ENCODE assay signal across 8 cellular contexts in genomic region chr15:100919481-100920405, GRCh38. TPM values are rescaled to one million over a fixed set of nuclear protein-coding genes. Genes with fewer than 3 reads are reported as not detected.
DNase-seq lines count a peak whose midpoint lies in the region; ATAC-seq and TF ChIP-seq lines count a peak whose summit lies in the region.

No MANE protein-coding gene starts in this region.

- H3K9me3 Mint-ChIP-seq in Caco-2 (ENCODE audit: unreplicated experiment) (no peaks in the 10 kb centered on the region), H9 (no peaks in the 10 kb centered on the region; a peak in 1 of 5 replicates)

- no peak overlapping the region for H3K4ac ChIP-seq in H9 (ENCODE audit: low read depth, low read length)

- no peaks in the 10 kb centered on the region for H3K36me3 Mint-ChIP-seq in Caco-2 (ENCODE audit: insufficient read depth, unreplicated experiment)
- no peaks in the 10 kb centered on the region; a peak in 1 of 7 replicates for H3K36me3 Mint-ChIP-seq in H9 (ENCODE audit: insufficient read depth in 1 of 3, low read depth in 3 of 3)

- no peak overlapping the region for H4K5ac ChIP-seq in H9 (ENCODE audit: insufficient read length, low read depth, low read length)

- no peak overlapping the region for H2AK5ac ChIP-seq in H9 (ENCODE audit: insufficient read length, low read length)

- no peaks in the 10 kb centered on the region for H3K27me3 ChIP-seq in Caco-2 (replicated peaks; ENCODE audit: control insufficient read depth, insufficient read depth, low read length)
- peaks cover 28% of the 10 kb centered on the region for H3K27me3 ChIP-seq in H9 (ENCODE audit: insufficient read depth, low read length)
- peaks cover 81% of the 10 kb centered on the region for H3K27me3 ChIP-seq in neural cell (ENCODE audit: insufficient read depth, low read depth, low read length)

- H3K4me3 Mint-ChIP-seq in Caco-2 (ENCODE audit: unreplicated experiment) (peak overlapping the region; percentile 74), H9 (peak overlapping the region; percentile 58 to 71)

- H3K9me2 ChIP-seq in neural cell (ENCODE audit: insufficient read depth, low read length) = no peaks in the 10 kb centered on the region

- H2BK5ac ChIP-seq in H9 (ENCODE audit: insufficient read length, low read length) = no peak overlapping the region

- DNase-seq in Caco-2 = peak in 1 of 2 experiments; percentile 43
- DNase-seq in H9 = no peak
- peak; percentile 44 for DNase-seq in epithelial cell of esophagus (ENCODE audit: low read depth)
- DNase-seq in DMS114 treated with DMSO at 0.1 percent for 48 hours (lab: John Stamatoyannopoulos, UW; ENCODE audit: unreplicated experiment) = no peak

- H3K4me3 ChIP-seq in Caco-2 (ENCODE audit: low read depth, low read length) (peak overlapping the region; percentile 83), epithelial cell of esophagus (ENCODE audit: low read length) (peak overlapping the region; percentile 61), neural cell (ENCODE audit: low read length) (peak overlapping the region; percentile 55)

- H3K27ac ChIP-seq in H9 (ENCODE audit: insufficient read length, low read depth, low read length) (no peak overlapping the region), neural cell (ENCODE audit: low read length) (no peak overlapping the region)

- CTCF ChIA-PET in Caco-2 (lab: Charles Lee) = interaction anchor here (0.7 to 1.7 kb wide), 4 partner anchors 9 to 88 kb away, joined by 3 to 11 read pairs (median 4); no protein-coding TSS in a partner anchor

- peaks cover 13% of the 10 kb centered on the region for H3K23me2 ChIP-seq in H9 (ENCODE audit: insufficient read length, low read depth, low read length, poor library complexity, severe bottlenecking)

- H3K27ac Mint-ChIP-seq in Caco-2 (ENCODE audit: unreplicated experiment) = no peak overlapping the region
- H3K27ac Mint-ChIP-seq in H9 = no peak overlapping the region

- no peak overlapping the region for H2BK120ac ChIP-seq in H9 (ENCODE audit: low read depth, low read length, poor library complexity, severe bottlenecking)

- no peak overlapping the region for H3K18ac ChIP-seq in H9 (ENCODE audit: insufficient read length, low read depth, low read length)

- no CpG with 5 or more reads among the region's 80 CpGs for WGBS in H9 (ENCODE audit: extremely low coverage, insufficient read length, low lambda C conversion rate)

- H3K9me3 ChIP-seq in Caco-2 (no peaks in the 10 kb centered on the region), H9 (ENCODE audit: control insufficient read depth, low read depth, low read length) (no peaks in the 10 kb centered on the region), neural cell (ENCODE audit: low read length) (no peaks in the 10 kb centered on the region)

- H4K91ac ChIP-seq in H9 (ENCODE audit: insufficient read length, low read depth, low read length) = no peak overlapping the region

- no peaks in the 10 kb centered on the region for H3F3A ChIP-seq in neural cell (ENCODE audit: insufficient read depth, low read length, poor library complexity, severe bottlenecking)

- no peak overlapping the region for H3T11ph ChIP-seq in H9 (ENCODE audit: low read length)

- intact Hi-C loops in Caco-2 (cut with micrococcal nuclease; ENCODE audit: unreplicated experiment) = loop anchor here (5.0 kb wide), 2 partner anchors 292 to 338 kb away; no protein-coding TSS in a partner anchor

- no peaks in the 10 kb centered on the region for H3K27me3 Mint-ChIP-seq in Caco-2 (ENCODE audit: insufficient read depth, unreplicated experiment)
- H3K27me3 Mint-ChIP-seq in H9 (ENCODE audit: low read depth) = peaks cover 79% of the 10 kb centered on the region

- BruUV-seq in Caco-2 (replicated peaks; lab: Mats Ljungman, UMichigan) = no TSS peak

- TF ChIP-seq EP300 in neural cell (conservative IDR thresholded peaks at IDR 0.05; ENCODE audit: poor library complexity, severe bottlenecking) = no peak

- H2BK20ac ChIP-seq in H9 (ENCODE audit: low read depth, low read length, poor library complexity, severe bottlenecking) = no peak overlapping the region

- no peak for TF ChIP-seq RAD21 in neural cell (conservative IDR thresholded peaks at IDR 0.05)

- H3K14ac ChIP-seq in H9 (ENCODE audit: insufficient read depth, low read length) = peak overlapping the region; percentile 12; the same call in 1 of the 2 replicates

- POLR2A ChIA-PET in Caco-2 (lab: Charles Lee) = no interaction called here

- H3K36me3 ChIP-seq in Caco-2 (ENCODE audit: control insufficient read depth, insufficient read depth, low read length) = no peaks in the 10 kb centered on the region
- no peaks in the 10 kb centered on the region for H3K36me3 ChIP-seq in neural cell (ENCODE audit: insufficient read depth, low read length)

- H3K23ac ChIP-seq in H9 (ENCODE audit: insufficient read length, low read depth, low read length) = no peak overlapping the region

- H2BK15ac ChIP-seq in H9 (ENCODE audit: low read depth, low read length) = no peak overlapping the region; the same call in 1 of the 2 replicates

- no peaks in the 10 kb centered on the region for H3K79me2 ChIP-seq in H9 (ENCODE audit: insufficient read depth, low read length)
- H3K79me2 ChIP-seq in neural cell (replicated peaks; ENCODE audit: insufficient read depth, low read length) = no peaks in the 10 kb centered on the region

- peaks cover 6% of the 10 kb centered on the region for H3K4me1 Mint-ChIP-seq in Caco-2 (ENCODE audit: low read depth, unreplicated experiment)
- H3K4me1 Mint-ChIP-seq in H9 = peaks cover 6 to 16% of the 10 kb centered on the region in 2 experiments

- H3K4me2 ChIP-seq in H9 (ENCODE audit: insufficient read depth, insufficient read length, low read length) = peak overlapping the region; percentile 69
- no peak overlapping the region for H3K4me2 ChIP-seq in neural cell (ENCODE audit: low read length)

- no peak overlapping the region for H4K8ac ChIP-seq in H9 (replicated peaks; ENCODE audit: insufficient read length, low read depth, low read length)

- H4K20me1 ChIP-seq in H9 (ENCODE audit: control insufficient read depth, insufficient read depth, insufficient read length) (no peaks in the 10 kb centered on the region), neural cell (ENCODE audit: insufficient read depth) (no peaks in the 10 kb centered on the region)

- ATAC-seq in SK-N-SH treated with all-trans-retinoic acid at 6 μM for 48 hours (peak; percentile 18; the same call in 2 of the 3 replicates), GM18517 (IDR thresholded peaks at IDR 0.05; ENCODE audit: unreplicated experiment) (no peak), HG03139 (IDR thresholded peaks at IDR 0.05; ENCODE audit: unreplicated experiment) (no peak)

- TF ChIP-seq CTCF in Caco-2 (IDR thresholded peaks at IDR 0.05; ENCODE audit: insufficient read depth in 1 of 2, low read depth in 1 of 2, low read length in 1 of 2, severe bottlenecking in 1 of 2, unreplicated experiment in 1 of 2) (no peak), H9 (conservative IDR thresholded peaks at IDR 0.05) (no peak), epithelial cell of esophagus (IDR thresholded peaks at IDR 0.05; ENCODE audit: insufficient read depth, low read depth, low read length, missing control alignments) (no peak), neural cell (IDR thresholded peaks at IDR 0.05; ENCODE audit: poor library complexity, severe bottlenecking) (no peak)

- no peak overlapping the region for H2AFZ ChIP-seq in H9 (ENCODE audit: low read length)
- no peak overlapping the region for H2AFZ ChIP-seq in neural cell (ENCODE audit: low read depth, low read length)

- H3K79me1 ChIP-seq in H9 (ENCODE audit: insufficient read depth, low read depth, low read length, poor library complexity, severe bottlenecking) = no peaks in the 10 kb centered on the region

- no peaks in the 10 kb centered on the region for H3K4me1 ChIP-seq in Caco-2
- no peaks in the 10 kb centered on the region for H3K4me1 ChIP-seq in H9 (ENCODE audit: insufficient read depth, low read length)

- H2BK12ac ChIP-seq in H9 (ENCODE audit: insufficient read length, low read depth, low read length) = no peak overlapping the region

- no peak overlapping the region for H3K9ac ChIP-seq in H9 (ENCODE audit: extremely low read depth, insufficient read length, low read length)
- H3K9ac ChIP-seq in neural cell (ENCODE audit: low read length) = no peak overlapping the region

- no peak overlapping the region for H3K56ac ChIP-seq in H9 (ENCODE audit: insufficient read length, low read depth, low read length)

TF ChIP-seq in neural cell, 6 proteins besides CTCF, POLR2A, EP300 and RAD21 (continues in another document):
- TF ChIP-seq REST (IDR thresholded peaks at IDR 0.05; ENCODE audit: borderline replicate concordance) = no peak
- TF ChIP-seq MXI1 (conservative IDR thresholded peaks at IDR 0.05; ENCODE audit: poor library complexity, severe bottlenecking) = no peak
- no peak for TF ChIP-seq EZH2 (IDR thresholded peaks at IDR 0.05; ENCODE audit: borderline replicate concordance, insufficient read depth, low read length, poor library complexity, severe bottlenecking)
- TF ChIP-seq SMC3 (conservative IDR thresholded peaks at IDR 0.05; ENCODE audit: poor library complexity) = no peak

RNA-seq across cellular contexts. Expression of gene LRRK1, which starts 0.6 kb away (rescaled TPM):
- total RNA-seq in Caco-2 (2022) (9.2 and 12.0 TPM in 2 replicates), H9 (2021) (3.2 and 4.0 TPM in 2 replicates)
- polyA plus RNA-seq in neural cell = 0.06 TPM in 1 of 2 replicates, not detected in the other
- under 0.01 and 0.12 TPM in 2 replicates for polyA minus RNA-seq in neural cell

RNA-seq across cellular contexts. Expression of gene ALDH1A3, which starts 40.1 kb away (rescaled TPM):
- 3.9 and 6.6 TPM in 2 replicates for total RNA-seq in Caco-2 (2022)
- 9.2 and 10.0 TPM in 2 replicates for total RNA-seq in H9 (2021)
- 0.06 and 0.12 TPM in 2 replicates for polyA plus RNA-seq in neural cell
- not detected in 2 replicates for polyA minus RNA-seq in neural cell
